ENCODE assay signal across 8 cellular contexts in the genomic region with DNA sequence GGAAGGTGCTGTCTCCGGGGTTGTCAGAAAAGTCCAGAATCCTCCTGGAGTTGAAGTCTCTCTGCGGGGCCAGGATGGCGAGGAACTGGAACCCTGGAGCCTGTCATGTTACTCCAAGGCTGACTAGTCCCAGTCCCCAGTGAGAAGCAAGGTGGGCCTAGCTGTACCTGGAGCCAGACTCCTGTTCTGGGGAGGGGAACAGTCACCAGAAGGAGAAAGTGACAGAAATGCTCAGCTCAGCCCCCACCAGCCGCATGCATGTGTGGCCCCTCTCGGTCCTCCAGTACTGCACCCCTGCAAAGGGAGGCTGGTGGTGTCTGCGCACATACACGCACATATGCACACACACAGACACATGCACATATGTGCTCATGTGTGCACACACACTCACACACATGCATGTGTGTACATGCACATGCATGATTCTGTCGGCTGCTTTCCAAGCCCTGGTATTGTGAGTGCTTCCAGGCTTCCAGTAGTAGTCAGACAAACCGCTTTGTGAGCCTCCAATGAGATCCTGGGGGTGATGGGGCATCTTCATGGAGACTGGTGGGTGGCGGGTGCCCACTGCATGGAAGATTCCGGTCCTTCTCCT.
"Had no signal": no experiment of that assay in that cellular context is flagged by ENCODE, and none has a peak within 500 bp of the region (broad histone marks: within the 10 kb centered on the region; RNA-seq: fewer than 3 reads in every experiment).

No MANE protein-coding gene starts in this region.

- H3K9me3 Mint-ChIP-seq: activated naive CD4-positive, alpha-beta T cell treated with anti-CD3 and anti-CD28 coated beads, Interleukin-2, amount 50 U/mL, for 24 hours had no signal

- H3K4me1 Mint-ChIP-seq: activated naive CD4-positive, alpha-beta T cell treated with anti-CD3 and anti-CD28 coated beads, Interleukin-2, amount 50 U/mL, for 24 hours; activated T-helper 17 cell treated with anti-CD3 and anti-CD28 coated beads, Interleukin-2, amount 50 U/mL, for 72 hours had no signal

- H3K27ac Mint-ChIP-seq: activated naive CD4-positive, alpha-beta T cell treated with anti-CD3 and anti-CD28 coated beads, Interleukin-2, amount 50 U/mL, for 24 hours; activated T-helper 17 cell treated with anti-CD3 and anti-CD28 coated beads, Interleukin-2, amount 50 U/mL, for 72 hours; natural killer cell treated with Interleukin-12 subunit alpha and Interleukin-12 subunit beta and Interleukin-15 and Interleukin-18, amount 100 ng/mL, for 72 hours had no signal

- DNase-seq: body of pancreas, esophagus squamous epithelium, foreskin fibroblast had no signal

- H3K4me3 Mint-ChIP-seq: activated naive CD4-positive, alpha-beta T cell treated with anti-CD3 and anti-CD28 coated beads, Interleukin-2, amount 50 U/mL, for 24 hours; activated T-helper 17 cell treated with anti-CD3 and anti-CD28 coated beads, Interleukin-2, amount 50 U/mL, for 72 hours; natural killer cell treated with Interleukin-12 subunit alpha and Interleukin-12 subunit beta and Interleukin-15 and Interleukin-18, amount 100 ng/mL, for 72 hours had no signal

- H3K9me3 ChIP-seq: pancreas had no signal

- H3K27me3 Mint-ChIP-seq: activated naive CD4-positive, alpha-beta T cell treated with anti-CD3 and anti-CD28 coated beads, Interleukin-2, amount 50 U/mL, for 24 hours; activated T-helper 17 cell treated with anti-CD3 and anti-CD28 coated beads, Interleukin-2, amount 50 U/mL, for 72 hours; natural killer cell treated with Interleukin-12 subunit alpha and Interleukin-12 subunit beta and Interleukin-15 and Interleukin-18, amount 100 ng/mL, for 72 hours had no signal

- H3K36me3 ChIP-seq: esophagus squamous epithelium, pancreas, tibial artery had no signal

- H3K36me3 Mint-ChIP-seq: activated naive CD4-positive, alpha-beta T cell treated with anti-CD3 and anti-CD28 coated beads, Interleukin-2, amount 50 U/mL, for 24 hours had no signal

- H3K4me3 ChIP-seq: body of pancreas, esophagus squamous epithelium, pancreas, tibial artery had no signal

- H3K4me1 ChIP-seq: pancreas had no signal

- H3K27me3 ChIP-seq: body of pancreas, pancreas had no signal

- H3K27ac ChIP-seq: body of pancreas, esophagus squamous epithelium, pancreas, tibial artery had no signal
